ENCODE assay signal across 2 cellular contexts in the genomic region with DNA sequence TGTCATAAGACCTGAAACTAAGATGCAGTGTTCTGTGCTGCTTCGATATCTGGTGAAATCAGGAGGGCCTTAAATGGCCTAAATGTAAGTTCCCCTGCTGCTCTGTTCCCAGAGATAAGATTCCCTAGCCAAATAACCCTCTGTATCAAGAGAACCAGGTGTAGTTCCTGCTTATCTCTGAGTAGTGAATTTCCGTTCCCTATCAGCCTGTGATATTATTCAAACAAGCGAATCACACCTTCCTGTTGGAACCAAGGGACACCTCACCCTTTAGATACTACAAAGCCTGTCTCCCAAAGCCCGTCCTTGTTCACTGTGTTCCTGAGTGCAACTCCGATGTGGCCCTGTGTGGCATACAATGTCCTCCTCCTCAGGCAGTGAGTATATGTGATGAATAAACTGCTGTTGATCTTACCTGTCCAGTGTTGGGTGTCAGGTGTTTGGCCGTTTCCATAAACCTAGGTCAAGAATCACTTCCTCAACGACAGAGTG.
TF ChIP-seq lines count a peak whose summit lies in the region.

No MANE protein-coding gene starts in this region.

TF ChIP-seq in HepG2, 621 proteins besides CTCF, POLR2A, EP300 and RAD21:
- TF ChIP-seq PHF8 (CRISPR knock-in tag; IDR thresholded peaks at IDR 0.05) (no peak), BRCA1 (CRISPR knock-in tag; IDR thresholded peaks at IDR 0.05) (no peak), HMG20A (CRISPR knock-in tag; IDR thresholded peaks at IDR 0.05; ENCODE audit: borderline replicate concordance) (no peak), GTF3A (CRISPR knock-in tag; conservative IDR thresholded peaks at IDR 0.05) (no peak), TP53 (CRISPR knock-in tag; conservative IDR thresholded peaks at IDR 0.05) (no peak)
TF ChIP-seq in HepG2: peak in this region for 0.

TF ChIP-seq in K562, 482 proteins besides CTCF, POLR2A, EP300 and RAD21 (continues in another document):
- TF ChIP-seq MTA2 (IDR thresholded peaks at IDR 0.05; ENCODE audit: low read depth): peak; percentile 96
- TF ChIP-seq, protein P1, sequence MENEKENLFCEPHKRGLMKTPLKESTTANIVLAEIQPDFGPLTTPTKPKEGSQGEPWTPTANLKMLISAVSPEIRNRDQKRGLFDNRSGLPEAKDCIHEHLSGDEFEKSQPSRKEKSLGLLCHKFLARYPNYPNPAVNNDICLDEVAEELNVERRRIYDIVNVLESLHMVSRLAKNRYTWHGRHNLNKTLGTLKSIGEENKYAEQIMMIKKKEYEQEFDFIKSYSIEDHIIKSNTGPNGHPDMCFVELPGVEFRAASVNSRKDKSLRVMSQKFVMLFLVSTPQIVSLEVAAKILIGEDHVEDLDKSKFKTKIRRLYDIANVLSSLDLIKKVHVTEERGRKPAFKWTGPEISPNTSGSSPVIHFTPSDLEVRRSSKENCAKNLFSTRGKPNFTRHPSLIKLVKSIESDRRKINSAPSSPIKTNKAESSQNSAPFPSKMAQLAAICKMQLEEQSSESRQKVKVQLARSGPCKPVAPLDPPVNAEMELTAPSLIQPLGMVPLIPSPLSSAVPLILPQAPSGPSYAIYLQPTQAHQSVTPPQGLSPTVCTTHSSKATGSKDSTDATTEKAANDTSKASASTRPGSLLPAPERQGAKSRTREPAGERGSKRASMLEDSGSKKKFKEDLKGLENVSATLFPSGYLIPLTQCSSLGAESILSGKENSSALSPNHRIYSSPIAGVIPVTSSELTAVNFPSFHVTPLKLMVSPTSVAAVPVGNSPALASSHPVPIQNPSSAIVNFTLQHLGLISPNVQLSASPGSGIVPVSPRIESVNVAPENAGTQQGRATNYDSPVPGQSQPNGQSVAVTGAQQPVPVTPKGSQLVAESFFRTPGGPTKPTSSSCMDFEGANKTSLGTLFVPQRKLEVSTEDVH (IDR thresholded peaks at IDR 0.05; ENCODE audit: low read depth, partially characterized antibody): peak; percentile 21
- peak; percentile 94 for TF ChIP-seq SMARCC2 (IDR thresholded peaks at IDR 0.05; ENCODE audit: low read depth)
- TF ChIP-seq CTBP1 (IDR thresholded peaks at IDR 0.05; ENCODE audit: borderline replicate concordance): peak; percentile 96
- no peak for TF ChIP-seq HSF4 (CRISPR knock-in tag; IDR thresholded peaks at IDR 0.05; ENCODE audit: borderline replicate concordance)
- peak; percentile 99 for TF ChIP-seq TAL1 (IDR thresholded peaks at IDR 0.05)
- TF ChIP-seq STAT5A (IDR thresholded peaks at IDR 0.05; ENCODE audit: borderline replicate concordance, low read length): peak; percentile 92
- TF ChIP-seq ZNF253 (CRISPR knock-in tag; conservative IDR thresholded peaks at IDR 0.05): no peak
- TF ChIP-seq TCF7L2 (IDR thresholded peaks at IDR 0.05; ENCODE audit: low read depth, low read length): no peak
- TF ChIP-seq ZNF507 (tag; conservative IDR thresholded peaks at IDR 0.05): no peak
- no peak for TF ChIP-seq WHSC1 (IDR thresholded peaks at IDR 0.05; ENCODE audit: low read length)
- TF ChIP-seq RBM14 (IDR thresholded peaks at IDR 0.05; ENCODE audit: borderline replicate concordance, insufficient read depth, low read depth, low read length): no peak
- no peak for TF ChIP-seq ZNF561 (CRISPR knock-in tag; conservative IDR thresholded peaks at IDR 0.05)
- no peak for TF ChIP-seq XRCC3 (IDR thresholded peaks at IDR 0.05)
- peak; percentile 75; the same call in 1 of the 2 replicates for TF ChIP-seq MTA3 (IDR thresholded peaks at IDR 0.05; ENCODE audit: borderline replicate concordance)
- TF ChIP-seq NCOR1 (IDR thresholded peaks at IDR 0.05): peak; percentile 95
- TF ChIP-seq, protein P2, sequence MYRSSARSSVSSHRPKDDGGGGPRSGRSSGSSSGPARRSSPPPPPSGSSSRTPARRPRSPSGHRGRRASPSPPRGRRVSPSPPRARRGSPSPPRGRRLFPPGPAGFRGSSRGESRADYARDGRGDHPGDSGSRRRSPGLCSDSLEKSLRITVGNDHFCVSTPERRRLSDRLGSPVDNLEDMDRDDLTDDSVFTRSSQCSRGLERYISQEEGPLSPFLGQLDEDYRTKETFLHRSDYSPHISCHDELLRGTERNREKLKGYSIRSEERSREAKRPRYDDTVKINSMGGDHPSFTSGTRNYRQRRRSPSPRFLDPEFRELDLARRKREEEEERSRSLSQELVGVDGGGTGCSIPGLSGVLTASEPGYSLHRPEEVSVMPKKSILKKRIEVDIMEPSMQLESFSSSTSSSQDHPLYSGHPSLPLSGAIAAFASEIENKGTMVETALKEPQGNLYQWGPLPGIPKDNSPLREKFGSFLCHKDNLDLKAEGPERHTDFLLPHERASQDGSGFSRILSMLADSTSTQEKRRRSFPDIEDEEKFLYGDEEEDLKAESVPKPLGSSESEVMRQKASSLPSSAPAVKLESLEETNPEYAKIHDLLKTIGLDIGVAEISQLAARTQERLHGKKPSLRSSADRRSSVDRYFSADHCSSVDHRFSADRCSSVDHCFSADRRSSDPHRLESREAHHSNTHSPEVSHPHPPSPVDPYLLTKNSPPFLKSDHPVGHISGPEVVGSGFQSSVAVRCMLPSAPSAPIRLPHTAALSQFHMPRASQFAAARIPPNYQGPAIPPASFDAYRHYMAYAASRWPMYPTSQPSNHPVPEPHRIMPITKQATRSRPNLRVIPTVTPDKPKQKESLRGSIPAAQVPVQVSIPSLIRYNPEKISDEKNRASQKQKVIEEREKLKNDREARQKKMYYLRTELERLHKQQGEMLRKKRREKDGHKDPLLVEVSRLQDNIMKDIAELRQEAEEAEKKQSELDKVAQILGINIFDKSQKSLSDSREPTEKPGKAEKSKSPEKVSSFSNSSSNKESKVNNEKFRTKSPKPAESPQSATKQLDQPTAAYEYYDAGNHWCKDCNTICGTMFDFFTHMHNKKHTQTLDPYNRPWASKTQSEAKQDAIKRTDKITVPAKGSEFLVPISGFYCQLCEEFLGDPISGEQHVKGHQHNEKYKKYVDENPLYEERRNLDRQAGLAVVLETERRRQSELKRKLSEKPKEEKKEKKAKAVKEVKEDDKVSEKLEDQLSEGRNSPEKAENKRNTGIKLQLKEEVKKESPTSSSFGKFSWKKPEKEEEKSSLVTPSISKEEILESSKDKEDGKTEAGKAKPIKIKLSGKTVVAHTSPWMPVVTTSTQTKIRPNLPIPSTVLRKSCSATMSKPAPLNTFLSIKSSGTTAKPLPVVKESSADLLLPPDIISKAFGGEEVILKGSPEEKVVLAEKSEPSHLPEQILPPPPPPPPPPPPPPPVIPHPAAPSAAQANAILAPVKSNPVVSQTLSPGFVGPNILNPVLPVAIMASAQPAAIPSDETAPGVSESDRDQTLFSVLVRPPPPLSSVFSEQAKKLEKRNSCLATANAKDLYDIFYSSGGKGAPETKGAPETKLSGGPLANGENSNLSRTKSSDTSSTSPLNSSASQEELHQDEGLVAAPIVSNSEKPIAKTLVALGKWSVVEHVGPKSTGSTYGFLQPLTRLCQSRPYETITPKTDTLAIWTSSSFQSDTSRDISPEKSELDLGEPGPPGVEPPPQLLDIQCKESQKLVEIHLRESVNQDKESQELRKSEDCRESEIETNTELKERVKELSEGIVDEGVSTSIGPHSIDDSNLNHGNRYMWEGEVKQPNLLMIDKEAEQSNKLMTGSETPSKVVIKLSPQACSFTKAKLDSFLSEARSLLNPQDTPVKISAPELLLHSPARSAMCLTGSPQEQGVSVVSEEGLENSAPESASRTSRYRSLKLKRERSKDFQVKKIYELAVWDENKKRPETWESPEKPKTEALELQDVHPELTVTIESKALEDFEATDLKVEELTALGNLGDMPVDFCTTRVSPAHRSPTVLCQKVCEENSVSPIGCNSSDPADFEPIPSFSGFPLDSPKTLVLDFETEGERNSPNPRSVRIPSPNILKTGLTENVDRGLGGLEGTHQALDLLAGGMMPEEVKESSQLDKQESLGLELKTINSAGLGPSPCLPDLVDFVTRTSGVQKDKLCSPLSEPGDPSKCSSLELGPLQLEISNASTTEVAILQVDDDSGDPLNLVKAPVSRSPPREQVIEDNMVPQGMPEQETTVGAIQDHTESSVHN (IDR thresholded peaks at IDR 0.05; ENCODE audit: borderline replicate concordance in 1 of 2, low read depth in 1 of 2): no peak
- no peak for TF ChIP-seq ETS2 (tag; IDR thresholded peaks at IDR 0.05; ENCODE audit: borderline replicate concordance, poor library complexity, severe bottlenecking)
- TF ChIP-seq, protein P3, sequence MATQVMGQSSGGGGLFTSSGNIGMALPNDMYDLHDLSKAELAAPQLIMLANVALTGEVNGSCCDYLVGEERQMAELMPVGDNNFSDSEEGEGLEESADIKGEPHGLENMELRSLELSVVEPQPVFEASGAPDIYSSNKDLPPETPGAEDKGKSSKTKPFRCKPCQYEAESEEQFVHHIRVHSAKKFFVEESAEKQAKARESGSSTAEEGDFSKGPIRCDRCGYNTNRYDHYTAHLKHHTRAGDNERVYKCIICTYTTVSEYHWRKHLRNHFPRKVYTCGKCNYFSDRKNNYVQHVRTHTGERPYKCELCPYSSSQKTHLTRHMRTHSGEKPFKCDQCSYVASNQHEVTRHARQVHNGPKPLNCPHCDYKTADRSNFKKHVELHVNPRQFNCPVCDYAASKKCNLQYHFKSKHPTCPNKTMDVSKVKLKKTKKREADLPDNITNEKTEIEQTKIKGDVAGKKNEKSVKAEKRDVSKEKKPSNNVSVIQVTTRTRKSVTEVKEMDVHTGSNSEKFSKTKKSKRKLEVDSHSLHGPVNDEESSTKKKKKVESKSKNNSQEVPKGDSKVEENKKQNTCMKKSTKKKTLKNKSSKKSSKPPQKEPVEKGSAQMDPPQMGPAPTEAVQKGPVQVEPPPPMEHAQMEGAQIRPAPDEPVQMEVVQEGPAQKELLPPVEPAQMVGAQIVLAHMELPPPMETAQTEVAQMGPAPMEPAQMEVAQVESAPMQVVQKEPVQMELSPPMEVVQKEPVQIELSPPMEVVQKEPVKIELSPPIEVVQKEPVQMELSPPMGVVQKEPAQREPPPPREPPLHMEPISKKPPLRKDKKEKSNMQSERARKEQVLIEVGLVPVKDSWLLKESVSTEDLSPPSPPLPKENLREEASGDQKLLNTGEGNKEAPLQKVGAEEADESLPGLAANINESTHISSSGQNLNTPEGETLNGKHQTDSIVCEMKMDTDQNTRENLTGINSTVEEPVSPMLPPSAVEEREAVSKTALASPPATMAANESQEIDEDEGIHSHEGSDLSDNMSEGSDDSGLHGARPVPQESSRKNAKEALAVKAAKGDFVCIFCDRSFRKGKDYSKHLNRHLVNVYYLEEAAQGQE (CRISPR knock-in tag; IDR thresholded peaks at IDR 0.05; ENCODE audit: low read depth): no peak
- no peak for TF ChIP-seq ZNF778 (CRISPR knock-in tag; IDR thresholded peaks at IDR 0.05)
- no peak for TF ChIP-seq MTF1 (CRISPR knock-in tag; IDR thresholded peaks at IDR 0.05; ENCODE audit: borderline replicate concordance)
- TF ChIP-seq BACH1 (tag; IDR thresholded peaks at IDR 0.05): no peak
- TF ChIP-seq RBM22 (IDR thresholded peaks at IDR 0.05; ENCODE audit: low read depth, low read length, poor library complexity, severe bottlenecking): no peak
- peak in 1 of 2 experiments; percentile 41; a peak in 1 of 4 replicates for TF ChIP-seq NONO (IDR thresholded peaks at IDR 0.05; ENCODE audit: low read depth in 2 of 2, low read length in 1 of 2)
- TF ChIP-seq, protein P4, sequence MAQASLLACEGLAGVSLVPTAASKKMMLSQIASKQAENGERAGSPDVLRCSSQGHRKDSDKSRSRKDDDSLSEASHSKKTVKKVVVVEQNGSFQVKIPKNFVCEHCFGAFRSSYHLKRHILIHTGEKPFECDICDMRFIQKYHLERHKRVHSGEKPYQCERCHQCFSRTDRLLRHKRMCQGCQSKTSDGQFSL (CRISPR knock-in tag; IDR thresholded peaks at IDR 0.05): no peak
- TF ChIP-seq, protein P4 (tag; IDR thresholded peaks at IDR 0.05): no peak
- TF ChIP-seq RBM39 (optimal IDR thresholded peaks at IDR 0.05; ENCODE audit: low read depth, low read length): no peak
- TF ChIP-seq TGIF2 (CRISPR knock-in tag; IDR thresholded peaks at IDR 0.05): no peak
- no peak for TF ChIP-seq ZNF75A (CRISPR knock-in tag; IDR thresholded peaks at IDR 0.05)
- TF ChIP-seq SREBF1 (IDR thresholded peaks at IDR 0.05; ENCODE audit: borderline replicate concordance, low read depth, low read length): no peak
- no peak for TF ChIP-seq JUNB (CRISPR knock-in tag; conservative IDR thresholded peaks at IDR 0.05)
- no peak for TF ChIP-seq COPS2 (conservative IDR thresholded peaks at IDR 0.05)
- TF ChIP-seq PTBP1 (IDR thresholded peaks at IDR 0.05; ENCODE audit: low read depth, low read length): no peak
- 0 out of 2 replicates have a peak, but pooled peaks have one; percentile 54 for TF ChIP-seq MXI1 (IDR thresholded peaks at IDR 0.05; ENCODE audit: low read depth, low read length)
- no peak for TF ChIP-seq RUNX1 (IDR thresholded peaks at IDR 0.05; ENCODE audit: low read depth)
- peak; percentile 38; the same call in 1 of the 2 replicates for TF ChIP-seq ADNP (tag; IDR thresholded peaks at IDR 0.05)
- no peak for TF ChIP-seq FIP1L1 (IDR thresholded peaks at IDR 0.05; ENCODE audit: low read depth, low read length, poor library complexity, severe bottlenecking)
- no peak; a peak in 1 of 4 replicates for TF ChIP-seq NRF1 (conservative IDR thresholded peaks at IDR 0.05 in 1 of 2, IDR thresholded peaks at IDR 0.05 in 1 of 2)
- TF ChIP-seq, protein P5, sequence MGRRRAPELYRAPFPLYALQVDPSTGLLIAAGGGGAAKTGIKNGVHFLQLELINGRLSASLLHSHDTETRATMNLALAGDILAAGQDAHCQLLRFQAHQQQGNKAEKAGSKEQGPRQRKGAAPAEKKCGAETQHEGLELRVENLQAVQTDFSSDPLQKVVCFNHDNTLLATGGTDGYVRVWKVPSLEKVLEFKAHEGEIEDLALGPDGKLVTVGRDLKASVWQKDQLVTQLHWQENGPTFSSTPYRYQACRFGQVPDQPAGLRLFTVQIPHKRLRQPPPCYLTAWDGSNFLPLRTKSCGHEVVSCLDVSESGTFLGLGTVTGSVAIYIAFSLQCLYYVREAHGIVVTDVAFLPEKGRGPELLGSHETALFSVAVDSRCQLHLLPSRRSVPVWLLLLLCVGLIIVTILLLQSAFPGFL (CRISPR knock-in tag; IDR thresholded peaks at IDR 0.05): no peak
- TF ChIP-seq NCOA2 (IDR thresholded peaks at IDR 0.05; ENCODE audit: partially characterized antibody in 2 of 2): peak in 1 of 2 experiments; percentile 52
- TF ChIP-seq, protein P6, sequence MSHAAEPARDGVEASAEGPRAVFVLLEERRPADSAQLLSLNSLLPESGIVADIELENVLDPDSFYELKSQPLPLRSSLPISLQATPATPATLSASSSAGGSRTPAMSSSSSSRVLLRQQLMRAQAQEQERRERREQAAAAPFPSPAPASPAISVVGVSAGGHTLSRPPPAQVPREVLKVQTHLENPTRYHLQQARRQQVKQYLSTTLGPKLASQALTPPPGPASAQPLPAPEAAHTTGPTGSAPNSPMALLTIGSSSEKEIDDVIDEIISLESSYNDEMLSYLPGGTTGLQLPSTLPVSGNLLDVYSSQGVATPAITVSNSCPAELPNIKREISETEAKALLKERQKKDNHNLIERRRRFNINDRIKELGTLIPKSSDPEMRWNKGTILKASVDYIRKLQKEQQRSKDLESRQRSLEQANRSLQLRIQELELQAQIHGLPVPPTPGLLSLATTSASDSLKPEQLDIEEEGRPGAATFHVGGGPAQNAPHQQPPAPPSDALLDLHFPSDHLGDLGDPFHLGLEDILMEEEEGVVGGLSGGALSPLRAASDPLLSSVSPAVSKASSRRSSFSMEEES (CRISPR knock-in tag; IDR thresholded peaks at IDR 0.05): no peak
- peak; percentile 82 for TF ChIP-seq HDAC2 (IDR thresholded peaks at IDR 0.05)
